In genomic region chr3:25872200-25872877, GRCh38 we compare ENCODE assay signal across 17 cellular contexts.
DNase-seq lines count a peak whose midpoint lies in the region; ATAC-seq and TF ChIP-seq lines count a peak whose summit lies in the region.
"Had no signal": no experiment of that assay in that cellular context is flagged by ENCODE, and none has a peak within 500 bp of the region (broad histone marks: within the 10 kb centered on the region; RNA-seq: fewer than 3 reads in every experiment).

No MANE protein-coding gene starts in this region.

- DNase-seq in GM13976 (ENCODE audit: low spot score) (no peak), H9 (no peak), neural progenitor cell (ENCODE audit: low spot score) (no peak), glutamatergic neuron (no peak)
- DNase-seq: activated CD4-positive, alpha-beta memory T cell treated with anti-CD3 and anti-CD28 coated beads for 36 hours; activated naive CD4-positive, alpha-beta T cell treated with Interleukin-2 at 50 U/mL for 16 hours; GDM1; NCI-H510A; retina had no signal

- H3K27ac ChIP-seq in H9 (ENCODE audit: insufficient read length, low read depth, low read length) (no peak overlapping the region), neural progenitor cell (no peak overlapping the region)
- H3K27ac ChIP-seq: C4-2B, thoracic aorta had no signal

- H3K79me2 ChIP-seq in H9 (ENCODE audit: insufficient read depth, low read length) (no peaks in the 10 kb centered on the region), neural progenitor cell (ENCODE audit: low read depth) (no peaks in the 10 kb centered on the region)

- no peak overlapping the region for H2AFZ ChIP-seq in H9 (ENCODE audit: low read length)
- H2AFZ ChIP-seq in neural progenitor cell (replicated peaks): no peak overlapping the region

- no peak overlapping the region for H2BK120ac ChIP-seq in H9 (ENCODE audit: low read depth, low read length, poor library complexity, severe bottlenecking)

- no peak overlapping the region for H3K56ac ChIP-seq in H9 (ENCODE audit: insufficient read length, low read depth, low read length)

- no peak overlapping the region for H4K5ac ChIP-seq in H9 (ENCODE audit: insufficient read length, low read depth, low read length)

- H3K27me3 Mint-ChIP-seq in H9 (ENCODE audit: low read depth): no peaks in the 10 kb centered on the region
- no peaks in the 10 kb centered on the region for H3K27me3 Mint-ChIP-seq in neural progenitor cell (ENCODE audit: insufficient read depth, low read depth)
- H3K27me3 Mint-ChIP-seq in glutamatergic neuron (ENCODE audit: unreplicated experiment): no peaks in the 10 kb centered on the region
- H3K27me3 Mint-ChIP-seq: activated CD4-positive, alpha-beta memory T cell treated with anti-CD3 and anti-CD28 coated beads for 36 hours had no signal

- H2BK12ac ChIP-seq in H9 (ENCODE audit: insufficient read length, low read depth, low read length): no peak overlapping the region

- H4K8ac ChIP-seq in H9 (replicated peaks; ENCODE audit: insufficient read length, low read depth, low read length): no peak overlapping the region

- H3K4me1 Mint-ChIP-seq in H9 (peaks cover 0 to 7% of the 10 kb centered on the region in 2 experiments; a peak in 2 of 4 replicates), neural progenitor cell (no peaks in the 10 kb centered on the region), glutamatergic neuron (ENCODE audit: low read depth, unreplicated experiment) (no peaks in the 10 kb centered on the region)

- no peak overlapping the region for H2BK15ac ChIP-seq in H9 (ENCODE audit: low read depth, low read length)

- H3K36me3 Mint-ChIP-seq in H9 (ENCODE audit: insufficient read depth in 1 of 3, low read depth in 3 of 3) (no peaks in the 10 kb centered on the region; a peak in 1 of 7 replicates), neural progenitor cell (no peaks in the 10 kb centered on the region), glutamatergic neuron (ENCODE audit: unreplicated experiment) (no peaks in the 10 kb centered on the region)

- H4K91ac ChIP-seq in H9 (ENCODE audit: insufficient read length, low read depth, low read length): no peak overlapping the region

- H3K4ac ChIP-seq in H9 (ENCODE audit: low read depth, low read length): no peak overlapping the region

- no peak overlapping the region for H3K4me3 ChIP-seq in neural progenitor cell
- H3K4me3 ChIP-seq: thoracic aorta had no signal

- H2BK5ac ChIP-seq in H9 (ENCODE audit: insufficient read length, low read length): no peak overlapping the region

- H3K9ac ChIP-seq in H9 (ENCODE audit: extremely low read depth, insufficient read length, low read length) (no peak overlapping the region), neural progenitor cell (no peak overlapping the region)

- no peak overlapping the region for H3K14ac ChIP-seq in H9 (ENCODE audit: insufficient read depth, low read length)

- H3K4me1 ChIP-seq in H9 (ENCODE audit: insufficient read depth, low read length) (no peaks in the 10 kb centered on the region), neural progenitor cell (no peaks in the 10 kb centered on the region)

- no peak overlapping the region for H3T11ph ChIP-seq in H9 (ENCODE audit: low read length)

- H3K23me2 ChIP-seq in H9 (ENCODE audit: insufficient read length, low read depth, low read length, poor library complexity, severe bottlenecking): no peaks in the 10 kb centered on the region

- no peaks in the 10 kb centered on the region for H3F3A ChIP-seq in neural progenitor cell (ENCODE audit: low read depth)

- no peaks in the 10 kb centered on the region for H3K9me3 ChIP-seq in H9 (ENCODE audit: control insufficient read depth, low read depth, low read length)
- no peaks in the 10 kb centered on the region for H3K9me3 ChIP-seq in neural progenitor cell (ENCODE audit: low read depth)
- H3K9me3 ChIP-seq: thoracic aorta had no signal

- no peak overlapping the region for H2AK5ac ChIP-seq in H9 (ENCODE audit: insufficient read length, low read length)

- in situ Hi-C loops in GM13976 (cut with MboI; ENCODE audit: low sequenced_read_pairs, unreplicated experiment): no loop called here

- no peak overlapping the region for H3K4me3 Mint-ChIP-seq in H9
- H3K4me3 Mint-ChIP-seq in neural progenitor cell: no peak overlapping the region
- H3K4me3 Mint-ChIP-seq in glutamatergic neuron (ENCODE audit: unreplicated experiment): no peak overlapping the region
- H3K4me3 Mint-ChIP-seq: activated CD4-positive, alpha-beta memory T cell treated with anti-CD3 and anti-CD28 coated beads for 36 hours; mesothelial cell of epicardium had no signal

- TF ChIP-seq CTCF in GM13976 (IDR thresholded peaks at IDR 0.05; ENCODE audit: borderline replicate concordance, control extremely low read depth, extremely low read depth, insufficient read depth, missing control alignments) (no peak), H9 (conservative IDR thresholded peaks at IDR 0.05) (no peak), neural progenitor cell (IDR thresholded peaks at IDR 0.05) (no peak), glutamatergic neuron (IDR thresholded peaks at IDR 0.05; ENCODE audit: partially characterized antibody, unreplicated experiment) (no peak)

- H3K23ac ChIP-seq in H9 (ENCODE audit: insufficient read length, low read depth, low read length): no peak overlapping the region

- H3K27ac Mint-ChIP-seq in H9 (no peak overlapping the region), neural progenitor cell (no peak overlapping the region), glutamatergic neuron (ENCODE audit: unreplicated experiment) (no peak overlapping the region)
- H3K27ac Mint-ChIP-seq: activated CD4-positive, alpha-beta memory T cell treated with anti-CD3 and anti-CD28 coated beads for 36 hours; mesothelial cell of epicardium had no signal

- H3K4me2 ChIP-seq in H9 (ENCODE audit: insufficient read depth, insufficient read length, low read length): no peak overlapping the region
- no peak overlapping the region for H3K4me2 ChIP-seq in neural progenitor cell

- no peaks in the 10 kb centered on the region for H3K79me1 ChIP-seq in H9 (ENCODE audit: insufficient read depth, low read depth, low read length, poor library complexity, severe bottlenecking)

- H2BK20ac ChIP-seq in H9 (ENCODE audit: low read depth, low read length, poor library complexity, severe bottlenecking): no peak overlapping the region

- H3K27me3 ChIP-seq in H9 (ENCODE audit: insufficient read depth, low read length): no peaks in the 10 kb centered on the region
- no peaks in the 10 kb centered on the region for H3K27me3 ChIP-seq in neural progenitor cell

- ATAC-seq in GM18517 (IDR thresholded peaks at IDR 0.05; ENCODE audit: unreplicated experiment) (peak; percentile 90), GM19455 (IDR thresholded peaks at IDR 0.05; ENCODE audit: unreplicated experiment) (peak; percentile 87), HG02870 (IDR thresholded peaks at IDR 0.05; ENCODE audit: unreplicated experiment) (peak; percentile 96), HG03521 (IDR thresholded peaks at IDR 0.05; ENCODE audit: unreplicated experiment) (peak; percentile 74)
- ATAC-seq: HCT116 had no signal

- H3K9me3 Mint-ChIP-seq in H9: no peaks in the 10 kb centered on the region
- no peaks in the 10 kb centered on the region for H3K9me3 Mint-ChIP-seq in neural progenitor cell
- H3K9me3 Mint-ChIP-seq in glutamatergic neuron (ENCODE audit: unreplicated experiment): no peaks in the 10 kb centered on the region

- H4K20me1 ChIP-seq in H9 (ENCODE audit: control insufficient read depth, insufficient read depth, insufficient read length): no peaks in the 10 kb centered on the region
- H4K20me1 ChIP-seq in neural progenitor cell (ENCODE audit: low read depth): no peaks in the 10 kb centered on the region

- no peak overlapping the region for H3K18ac ChIP-seq in H9 (ENCODE audit: insufficient read length, low read depth, low read length)

- no CpG with 5 or more reads among the region's 3 CpGs for WGBS in H9 (ENCODE audit: extremely low coverage, insufficient read length, low lambda C conversion rate)

- no peaks in the 10 kb centered on the region for H3K36me3 ChIP-seq in neural progenitor cell
- H3K36me3 ChIP-seq: thoracic aorta had no signal
